10 cellular contexts compared by ENCODE assay signal in genomic region chr3:2099028-2099671, GRCh38. TPM values are rescaled to one million over a fixed set of nuclear protein-coding genes. Genes with fewer than 3 reads are reported as not detected.
A peak's percentile ranks its signal among the peaks of the same experiment; 100 is the strongest.
DNase-seq lines count a peak whose midpoint lies in the region; ATAC-seq and TF ChIP-seq lines count a peak whose summit lies in the region.
"Had no signal": no experiment of that assay in that cellular context is flagged by ENCODE, and none has a peak within 500 bp of the region (broad histone marks: within the 10 kb centered on the region; RNA-seq: fewer than 3 reads in every experiment).

No MANE protein-coding gene starts in this region.

- H3K4me1 ChIP-seq in colonic mucosa = no peaks in the 10 kb centered on the region
- no peaks in the 10 kb centered on the region for H3K4me1 ChIP-seq in mucosa of descending colon (ENCODE audit: low read depth)
- no peaks in the 10 kb centered on the region for H3K4me1 ChIP-seq in uterus

- no peak overlapping the region for H3K27ac Mint-ChIP-seq in effector memory CD8-positive, alpha-beta T cell

- H3K4me1 Mint-ChIP-seq in effector memory CD8-positive, alpha-beta T cell (ENCODE audit: low read depth in 2 of 2) = no peaks in the 10 kb centered on the region

- H3K36me3 ChIP-seq in colonic mucosa (no peaks in the 10 kb centered on the region), mucosa of descending colon (ENCODE audit: low read depth) (no peaks in the 10 kb centered on the region), uterus (no peaks in the 10 kb centered on the region)

- TF ChIP-seq CTCF in colonic mucosa (IDR thresholded peaks at IDR 0.05) (no peak), mucosa of descending colon (IDR thresholded peaks at IDR 0.05) (no peak), uterus (IDR thresholded peaks at IDR 0.05) (no peak)

- H3K9ac ChIP-seq in colonic mucosa (ENCODE audit: low read depth in 2 of 2, low read length in 2 of 2) = peak overlapping the region; percentile 74 to 76

- H3K4me3 Mint-ChIP-seq in effector memory CD8-positive, alpha-beta T cell = no peak overlapping the region

- DNase-seq in Right ventricle myocardium superior = no peak
- DNase-seq in cardiac septum (ENCODE audit: low spot score) = no peak
- peak; percentile 42 for DNase-seq in colonic mucosa
- peak; percentile 42 to 63 (median 54) for DNase-seq in mucosa of descending colon
- DNase-seq in uterus = peak; percentile 19 to 21
- DNase-seq in effector memory CD8-positive, alpha-beta T cell = no peak
- DNase-seq: DND-41, GOT3 had no signal

- H3K27me3 ChIP-seq in colonic mucosa (peaks cover 20% of the 10 kb centered on the region), uterus (no peaks in the 10 kb centered on the region)

- H3K36me3 Mint-ChIP-seq in effector memory CD8-positive, alpha-beta T cell (ENCODE audit: insufficient read depth) = no peaks in the 10 kb centered on the region

- H3K27me3 Mint-ChIP-seq in effector memory CD8-positive, alpha-beta T cell = peaks cover 10 to 44% of the 10 kb centered on the region in 2 donors

- H3K27ac ChIP-seq in colonic mucosa (no peak overlapping the region), uterus (peak overlapping the region; percentile 13 to 73)

- intact Hi-C loops in Right ventricle myocardium superior (cut with DNase I) (no loop called here), cardiac septum (cut with DNase I) (no loop called here), colonic mucosa (cut with DNase I) (no loop called here), mucosa of descending colon (cut with DNase I, micrococcal nuclease) (no loop called here), uterus (cut with DNase I; ENCODE audit: low total_unique reads) (no loop called here)

- H3K4me3 ChIP-seq in colonic mucosa = peak overlapping the region; percentile 57
- peak overlapping the region; percentile 47 for H3K4me3 ChIP-seq in mucosa of descending colon
- peak overlapping the region; percentile 48 to 53 for H3K4me3 ChIP-seq in uterus

- H3K9me3 Mint-ChIP-seq in effector memory CD8-positive, alpha-beta T cell = peaks cover 0 to 3% of the 10 kb centered on the region in 2 donors

- peak in 1 of 2 donors; percentile 9 for TF ChIP-seq POLR2A in uterus (IDR thresholded peaks at IDR 0.05)

- H3K9me3 ChIP-seq in colonic mucosa (no peaks in the 10 kb centered on the region), mucosa of descending colon (no peaks in the 10 kb centered on the region), uterus (no peaks in the 10 kb centered on the region)

- ATAC-seq in Right ventricle myocardium superior (ENCODE audit: poor library complexity) (peak; percentile 38), mucosa of descending colon (peak; percentile 65), HG03571 (IDR thresholded peaks at IDR 0.05; ENCODE audit: unreplicated experiment) (no peak), HG02588 (IDR thresholded peaks at IDR 0.05; ENCODE audit: unreplicated experiment) (no peak)
- no peak for ATAC-seq in effector memory CD8-positive, alpha-beta T cell (replicated peaks)

RNA-seq across cellular contexts. Expression of gene CNTN4, which starts 0.5 kb away (rescaled TPM):
- total RNA-seq in Right ventricle myocardium superior = 2.6 TPM
- total RNA-seq in cardiac septum = 2.8 TPM
- total RNA-seq in colonic mucosa = 10 to 100 TPM in 1 of 2 donors, 1 to 10 TPM in 1; 8.2 to 19.1 TPM
- total RNA-seq in mucosa of descending colon = 10 to 100 TPM in 2 of 3 donors, 1 to 10 TPM in 1; 7.8 to 41.1 (median 13.4) TPM
- total RNA-seq in uterus = 10 to 100 TPM in 2 of 4 donors, 1 to 10 TPM in 2; 2.6 to 91.2 (median 13.2) TPM

Comparison
In these comparisons a context has a peak if more than half of its experiments do, and no peak if none do; other contexts are left out.
1. ATAC-seq: peak in Right ventricle myocardium superior (single experiment) and mucosa of descending colon (single experiment); none in HG03571 (single experiment), HG02588 (single experiment) and effector memory CD8-positive, alpha-beta T cell (single experiment).
2. DNase-seq: peak in colonic mucosa (single experiment), mucosa of descending colon (3 of 3) and uterus (2 of 2); none in Right ventricle myocardium superior (single experiment), cardiac septum (single experiment) and effector memory CD8-positive, alpha-beta T cell (0 of 3).
3. Peak in every context shown above with its lines, with median percentiles within 50 percentile points of each other: H3K4me3 ChIP-seq.